In genomic region chr4:89561051-89561450, GRCh38 we compare ENCODE assay signal across 8 cellular contexts.
"Had no signal": no experiment of that assay in that cellular context is flagged by ENCODE, and none has a peak within 500 bp of the region (broad histone marks: within the 10 kb centered on the region; RNA-seq: fewer than 3 reads in every experiment).

No MANE protein-coding gene starts in this region.

- H3K4me2 ChIP-seq: KMS-11 had no signal

- H3K9me3 Mint-ChIP-seq: IgD-negative memory B cell had no signal

- H3K4me1 Mint-ChIP-seq: IgD-negative memory B cell had no signal

- ATAC-seq: HepG2 had no signal

- H3K27ac Mint-ChIP-seq: IgD-negative memory B cell had no signal

- H3K27ac ChIP-seq: HL-60, KMS-11 had no signal

- H3K36me3 Mint-ChIP-seq: IgD-negative memory B cell had no signal

- H3K4me3 Mint-ChIP-seq: IgD-negative memory B cell had no signal

- DNase-seq: GOT3, H7, HCEC 1CT, KBM-7 had no signal
